ENCODE assay signal across 8 cellular contexts in genomic region chr16:29612381-29613306, GRCh38. TPM values are rescaled to one million over a fixed set of nuclear protein-coding genes. Genes with fewer than 3 reads are reported as not detected.
DNase-seq lines count a peak whose midpoint lies in the region; ATAC-seq and TF ChIP-seq lines count a peak whose summit lies in the region.
"Not testable (repeated sequence)": the region's sequence is repeated elsewhere in the genome, so short reads cannot be mapped to it uniquely, and the experiment has no call there.

No MANE protein-coding gene starts in this region.

- peak overlapping the region; percentile 91 for H3K4me3 Mint-ChIP-seq in Calu3 (ENCODE audit: low read depth, unreplicated experiment)
- peak overlapping the region; percentile 97 for H3K4me3 Mint-ChIP-seq in stimulated activated memory B cell treated with anti-CD40 and anti-IgM and Interleukin-4, amounts not matched to agents 10 μg/mL and 1 μg/mL and 100 μg/mL, for 72 hours

- not testable (repeated sequence) for H4K20me1 ChIP-seq in SK-N-SH (ENCODE audit: insufficient read depth)

- WGBS in SK-N-SH (ENCODE audit: low lambda C conversion rate) = 0% methylated on average over 23 of the region's 48 CpGs
- 3 to 13% (median 7%) methylated on average over 12 to 43 of the region's 48 CpGs for WGBS in adrenal gland, 4 donors

- not testable (repeated sequence) for H3K9me3 ChIP-seq in SK-N-SH; adrenal gland (replicated peaks in 1 of 3); mucosa of stomach (ENCODE audit: control insufficient read depth, low read length)

- H3K4me1 Mint-ChIP-seq in Calu3 (ENCODE audit: low read depth, unreplicated experiment) = not testable (repeated sequence)
- peaks cover 32% of the 10 kb centered on the region for H3K4me1 Mint-ChIP-seq in stimulated activated memory B cell treated with anti-CD40 and anti-IgM and Interleukin-4, amounts not matched to agents 10 μg/mL and 1 μg/mL and 100 μg/mL, for 72 hours

- H3K27ac ChIP-seq in SK-N-SH (ENCODE audit: low read depth in 2 of 2, low read length in 1 of 2) = peak overlapping the region in 1 of 2 experiments; percentile 68; a peak in 3 of 4 replicates
- peak overlapping the region in 2 of 5 donors; percentile 56 to 80 for H3K27ac ChIP-seq in adrenal gland

- H3K9me3 Mint-ChIP-seq in Calu3 (ENCODE audit: low read depth, unreplicated experiment); stimulated activated memory B cell treated with anti-CD40 and anti-IgM and Interleukin-4, amounts not matched to agents 10 μg/mL and 1 μg/mL and 100 μg/mL, for 72 hours: not testable (repeated sequence)

- CTCF ChIA-PET in Calu3 (lab: Charles Lee) = interaction anchor here (0.6 to 0.7 kb wide), 3 partner anchors 78 to 767 kb away, joined by 3 read pairs; partner anchors contain the start of gene TUFM
- CTCF ChIA-PET in SK-N-SH (lab: Yijun Ruan, JAX) = not testable (repeated sequence)

- not testable (repeated sequence) for H3K9me2 ChIP-seq in SK-N-SH

- H3K27ac Mint-ChIP-seq in Calu3 (ENCODE audit: unreplicated experiment) = peak overlapping the region; percentile 96
- H3K27ac Mint-ChIP-seq in stimulated activated memory B cell treated with anti-CD40 and anti-IgM and Interleukin-4, amounts not matched to agents 10 μg/mL and 1 μg/mL and 100 μg/mL, for 72 hours = peak overlapping the region; percentile 97

- H3K27me3 Mint-ChIP-seq in Calu3 (ENCODE audit: unreplicated experiment); stimulated activated memory B cell treated with anti-CD40 and anti-IgM and Interleukin-4, amounts not matched to agents 10 μg/mL and 1 μg/mL and 100 μg/mL, for 72 hours: not testable (repeated sequence)

- H3K27me3 ChIP-seq in SK-N-SH (ENCODE audit: insufficient read depth); adrenal gland; mucosa of stomach (ENCODE audit: control insufficient read depth, insufficient read depth, low read length): not testable (repeated sequence)

- H3K4me2 ChIP-seq in SK-N-SH = peak overlapping the region; percentile 84

- not testable (repeated sequence) for H3F3A ChIP-seq in SK-N-SH (replicated peaks; ENCODE audit: insufficient read depth)

- H3K4me3 ChIP-seq in SK-N-SH (ENCODE audit: low read depth in 2 of 2, low read length in 1 of 2) (peak overlapping the region; percentile 63 to 65), adrenal gland (peak overlapping the region; percentile 25 to 66 (median 44)), foreskin fibroblast (ENCODE audit: low read depth in 1 of 2, low read length in 2 of 2) (peak overlapping the region; percentile 65 to 66), mucosa of stomach (ENCODE audit: low read length) (peak overlapping the region; percentile 19)

- not testable (repeated sequence) for TF ChIP-seq RAD21 in SK-N-SH (IDR thresholded peaks at IDR 0.05; ENCODE audit: low read length)

- TF ChIP-seq POLR2A in adrenal gland (IDR thresholded peaks at IDR 0.05) = not testable (repeated sequence)

- not testable (repeated sequence) for DNase-seq in Calu3
- DNase-seq in SK-N-SH (peak; percentile 24), adrenal gland (peak in 3 of 7 donors; percentile 24 to 38 (median 26)), foreskin fibroblast (peak in 1 of 2 donors; percentile 18)

- ATAC-seq in GM21515 (IDR thresholded peaks at IDR 0.05; ENCODE audit: unreplicated experiment) = peak; percentile 26
- peak; percentile 36 for ATAC-seq in HG03565 (IDR thresholded peaks at IDR 0.05; ENCODE audit: unreplicated experiment)
- ATAC-seq in stimulated activated memory B cell treated with anti-CD40 and anti-IgM and Interleukin-4, amounts not matched to agents 10 μg/mL and 1 μg/mL and 100 μg/mL, for 72 hours = peak; percentile 76

- POLR2A ChIA-PET in SK-N-SH (lab: Yijun Ruan, JAX) = not testable (repeated sequence)

- peak overlapping the region; percentile 85 for H3K9ac ChIP-seq in SK-N-SH
- H3K9ac ChIP-seq in mucosa of stomach (ENCODE audit: low read length) = peak overlapping the region; percentile 15

- H3K36me3 Mint-ChIP-seq in Calu3 (ENCODE audit: insufficient read depth, unreplicated experiment) = peaks cover 44% of the 10 kb centered on the region
- not testable (repeated sequence) for H3K36me3 Mint-ChIP-seq in stimulated activated memory B cell treated with anti-CD40 and anti-IgM and Interleukin-4, amounts not matched to agents 10 μg/mL and 1 μg/mL and 100 μg/mL, for 72 hours

- H3K36me3 ChIP-seq in SK-N-SH (replicated peaks in 1 of 2; ENCODE audit: control insufficient read depth in 1 of 2, insufficient read depth in 2 of 2, low read length in 1 of 2); adrenal gland (replicated peaks in 1 of 2); mucosa of stomach (ENCODE audit: control insufficient read depth, insufficient read depth, low read length): not testable (repeated sequence)

- H2AFZ ChIP-seq in SK-N-SH (ENCODE audit: low read depth) = not testable (repeated sequence)

- intact Hi-C loops in Calu3 (cut with micrococcal nuclease; ENCODE audit: unreplicated experiment); adrenal gland (cut with DNase I): not testable (repeated sequence)

- not testable (repeated sequence) for H3K4me1 ChIP-seq in SK-N-SH (ENCODE audit: control insufficient read depth in 1 of 2, insufficient read depth in 2 of 2, low read depth in 1 of 2, low read length in 1 of 2); adrenal gland (replicated peaks in 1 of 2); mucosa of stomach (ENCODE audit: control insufficient read depth, insufficient read depth, low read length)

- peaks cover 42% of the 10 kb centered on the region for H3K79me2 ChIP-seq in SK-N-SH (ENCODE audit: insufficient read depth)

- TF ChIP-seq CTCF in Calu3 (IDR thresholded peaks at IDR 0.05; ENCODE audit: unreplicated experiment); SK-N-SH (IDR thresholded peaks at IDR 0.05); adrenal gland (IDR thresholded peaks at IDR 0.05); foreskin fibroblast (IDR thresholded peaks at IDR 0.05; ENCODE audit: low read depth, low read length): not testable (repeated sequence)

- not testable (repeated sequence) for TF ChIP-seq EP300 in SK-N-SH (IDR thresholded peaks at IDR 0.05; ENCODE audit: borderline replicate concordance in 1 of 2, low read depth in 1 of 2, low read length in 1 of 2)

- TSS peak; percentile 43 for BruUV-seq in Calu3 (replicated peaks; lab: Mats Ljungman, UMichigan)

TF ChIP-seq in SK-N-SH, 30 proteins besides CTCF, POLR2A, EP300 and RAD21:
- TF ChIP-seq SIN3A (IDR thresholded peaks at IDR 0.05; ENCODE audit: borderline replicate concordance, low read depth, low read length) (0 out of 2 replicates have a peak, but pooled peaks have one; percentile 18), MXI1 (IDR thresholded peaks at IDR 0.05; ENCODE audit: low read depth, low read length) (0 out of 2 replicates have a peak, but pooled peaks have one; percentile 74)
- TF ChIP-seq, protein P1, sequence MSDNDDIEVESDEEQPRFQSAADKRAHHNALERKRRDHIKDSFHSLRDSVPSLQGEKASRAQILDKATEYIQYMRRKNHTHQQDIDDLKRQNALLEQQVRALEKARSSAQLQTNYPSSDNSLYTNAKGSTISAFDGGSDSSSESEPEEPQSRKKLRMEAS (IDR thresholded peaks at IDR 0.05; ENCODE audit: low read depth) = peak; percentile 62

RNA-seq across cellular contexts. Expression of gene SPN, which starts 50.4 kb away (rescaled TPM):
- not detected in 2 replicates for total RNA-seq in Calu3 (2022)
- 0.10 and 0.13 TPM in 2 replicates for polyA plus RNA-seq in SK-N-SH (2012; rRNA removed)
- 0.03 and 0.05 TPM in 2 replicates for polyA plus RNA-seq in SK-N-SH (2012; cell fraction: cytosol; rRNA removed)
- polyA plus RNA-seq in SK-N-SH (2012; cell fraction: nucleus; rRNA removed) = 0.06 TPM in 2 replicates
- 1 to 10 TPM in 6 of 8 donors, under 1 TPM in 2; 0.24 to 2.6 (median 1.4) TPM for total RNA-seq in adrenal gland
- 1 to 10 TPM in 1 of 3 donors, under 1 TPM in 2; 0.54 to 3.1 (median 0.64) TPM for polyA plus RNA-seq in adrenal gland

Comparison
In these comparisons a context has a peak if more than half of its experiments do, and no peak if none do; other contexts are left out.
1. ATAC-seq: peak in every context shown above with its lines; median percentile 76 in stimulated activated memory B cell treated with anti-CD40 and anti-IgM and Interleukin-4, amounts not matched to agents 10 μg/mL and 1 μg/mL and 100 μg/mL, for 72 hours; 36 in HG03565; 26 in GM21515.